8 cellular contexts compared by ENCODE assay signal in the genomic region with DNA sequence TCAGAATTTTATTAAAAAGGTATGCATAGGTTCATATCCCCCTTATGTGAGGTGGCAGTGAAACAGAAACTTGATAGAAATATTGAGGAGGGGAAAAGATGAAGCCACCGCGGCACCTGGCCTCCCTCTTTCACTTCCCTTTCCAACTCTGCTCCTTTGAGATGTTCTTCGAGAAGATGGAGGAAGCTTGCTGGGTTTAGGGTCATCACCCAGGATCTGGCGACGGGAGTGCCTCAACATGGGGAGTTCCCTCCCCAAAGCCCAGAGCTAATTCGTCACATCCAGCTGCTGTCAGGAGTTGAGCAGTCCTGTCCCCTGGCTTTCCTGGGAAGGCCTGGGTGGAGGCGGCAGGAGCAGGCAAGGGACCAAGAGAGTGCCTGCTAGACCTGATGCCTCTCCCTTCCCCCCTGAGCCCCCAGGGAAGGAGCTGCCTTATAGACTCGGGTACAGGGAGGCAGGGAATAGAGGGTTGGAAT. TPM values are rescaled to one million over a fixed set of nuclear protein-coding genes. Genes with fewer than 3 reads are reported as not detected.
A peak's percentile ranks its signal among the peaks of the same experiment; 100 is the strongest.
DNase-seq lines count a peak whose midpoint lies in the region; ATAC-seq lines count a peak whose summit lies in the region.

No MANE protein-coding gene starts in this region.

- H3K9me3 Mint-ChIP-seq in activated CD8-positive, alpha-beta memory T cell treated with anti-CD3 and anti-CD28 coated beads, Interleukin-2, amount 10 ng/mL, durations not matched to agents 7 days and 5 days (ENCODE audit: low read depth) = no peaks in the 10 kb centered on the region
- H3K9me3 Mint-ChIP-seq in activated CD4-positive, alpha-beta memory T cell treated with anti-CD3 and anti-CD28 coated beads for 36 hours = no peaks in the 10 kb centered on the region

- H3K4me3 ChIP-seq in muscle layer of duodenum (ENCODE audit: low read depth in 1 of 2, low read length in 2 of 2) = no peak overlapping the region

- intact Hi-C loops in activated CD4-positive, alpha-beta memory T cell treated with anti-CD3 and anti-CD28 coated beads for 36 hours (cut with micrococcal nuclease) = loop anchor here (1.0 to 5.0 kb wide), 3 partner anchors 30 to 340 kb away; partner anchors contain the start of genes CAGE1, RIOK1 and RREB1

- no peak for DNase-seq in activated CD8-positive, alpha-beta memory T cell treated with anti-CD3 and anti-CD28 coated beads, Interleukin-2, amount 10 ng/mL, durations not matched to agents 7 days and 5 days
- no peak for DNase-seq in activated CD8-positive, alpha-beta memory T cell treated with anti-CD3 and anti-CD28 coated beads for 24 hours
- peak; percentile 26 for DNase-seq in activated CD4-positive, alpha-beta memory T cell treated with anti-CD3 and anti-CD28 coated beads for 36 hours
- no peak for DNase-seq in UCSD-AML1 (lab: John Stamatoyannopoulos, UW; ENCODE audit: unreplicated experiment)
- DNase-seq in NCI-H1417 treated with DMSO at 0.1 percent for 48 hours (lab: John Stamatoyannopoulos, UW) = no peak
- DNase-seq in stimulated activated CD8-positive, alpha-beta memory T cell treated with anti-CD3 and anti-CD28 coated beads, Interleukin-4, amount 100 ng/mL, for 48 hours = no peak

- no peak for ATAC-seq in activated CD8-positive, alpha-beta memory T cell treated with anti-CD3 and anti-CD28 coated beads, Interleukin-2, amount 10 ng/mL, durations not matched to agents 7 days and 5 days
- ATAC-seq in HG03060 (IDR thresholded peaks at IDR 0.05; ENCODE audit: low read depth, unreplicated experiment) = peak; percentile 22

- CTCF ChIA-PET in activated CD8-positive, alpha-beta memory T cell treated with anti-CD3 and anti-CD28 coated beads, Interleukin-2, amount 10 ng/mL, durations not matched to agents 7 days and 5 days (lab: Charles Lee) = interaction anchor here (0.6 to 4.1 kb wide), 4 partner anchors 20 to 92 kb away, joined by 3 to 28 read pairs (median 3); partner anchors contain the start of gene RREB1
- CTCF ChIA-PET in activated CD4-positive, alpha-beta memory T cell treated with anti-CD3 and anti-CD28 coated beads for 36 hours (lab: Charles Lee) = interaction anchor here (1.3 to 1.7 kb wide), 2 partner anchors 8 to 50 kb away, joined by 5 to 6 read pairs; no protein-coding TSS in a partner anchor

- no peaks in the 10 kb centered on the region for H3K27me3 Mint-ChIP-seq in activated CD8-positive, alpha-beta memory T cell treated with anti-CD3 and anti-CD28 coated beads, Interleukin-2, amount 10 ng/mL, durations not matched to agents 7 days and 5 days
- no peaks in the 10 kb centered on the region for H3K27me3 Mint-ChIP-seq in activated CD4-positive, alpha-beta memory T cell treated with anti-CD3 and anti-CD28 coated beads for 36 hours

- peak overlapping the region; percentile 60 for H3K4me3 Mint-ChIP-seq in activated CD8-positive, alpha-beta memory T cell treated with anti-CD3 and anti-CD28 coated beads, Interleukin-2, amount 10 ng/mL, durations not matched to agents 7 days and 5 days
- H3K4me3 Mint-ChIP-seq in activated CD4-positive, alpha-beta memory T cell treated with anti-CD3 and anti-CD28 coated beads for 36 hours = peak overlapping the region; percentile 68

- peaks cover 13 to 17% of the 10 kb centered on the region in 2 donors for H3K4me1 ChIP-seq in muscle layer of duodenum (ENCODE audit: control insufficient read depth in 1 of 2, insufficient read depth in 2 of 2, low read length in 2 of 2)

- peak overlapping the region; percentile 92 for H3K27ac Mint-ChIP-seq in activated CD8-positive, alpha-beta memory T cell treated with anti-CD3 and anti-CD28 coated beads, Interleukin-2, amount 10 ng/mL, durations not matched to agents 7 days and 5 days
- H3K27ac Mint-ChIP-seq in activated CD4-positive, alpha-beta memory T cell treated with anti-CD3 and anti-CD28 coated beads for 36 hours = peak overlapping the region; percentile 86

- H3K9me3 ChIP-seq in muscle layer of duodenum (ENCODE audit: control insufficient read depth in 1 of 2, low read length in 2 of 2) = no peaks in the 10 kb centered on the region

- no peaks in the 10 kb centered on the region for H3K36me3 ChIP-seq in muscle layer of duodenum (ENCODE audit: control insufficient read depth in 1 of 2, insufficient read depth in 2 of 2, low read length in 2 of 2)

- no peaks in the 10 kb centered on the region for H3K27me3 ChIP-seq in muscle layer of duodenum (ENCODE audit: low read depth, low read length)

- H3K36me3 Mint-ChIP-seq in activated CD8-positive, alpha-beta memory T cell treated with anti-CD3 and anti-CD28 coated beads, Interleukin-2, amount 10 ng/mL, durations not matched to agents 7 days and 5 days = peaks cover 7% of the 10 kb centered on the region
- H3K36me3 Mint-ChIP-seq in activated CD4-positive, alpha-beta memory T cell treated with anti-CD3 and anti-CD28 coated beads for 36 hours = no peaks in the 10 kb centered on the region

- H3K4me1 Mint-ChIP-seq in activated CD8-positive, alpha-beta memory T cell treated with anti-CD3 and anti-CD28 coated beads, Interleukin-2, amount 10 ng/mL, durations not matched to agents 7 days and 5 days = peaks cover 74% of the 10 kb centered on the region
- peaks cover 75% of the 10 kb centered on the region for H3K4me1 Mint-ChIP-seq in activated CD4-positive, alpha-beta memory T cell treated with anti-CD3 and anti-CD28 coated beads for 36 hours (ENCODE audit: low read depth)

- peak overlapping the region; percentile 62 for H3K27ac ChIP-seq in muscle layer of duodenum (ENCODE audit: low read length)

- POLR2A ChIA-PET in activated CD4-positive, alpha-beta memory T cell treated with anti-CD3 and anti-CD28 coated beads for 36 hours (lab: Charles Lee) = interaction anchor here (1.5 to 4.0 kb wide), 3 partner anchors 8 to 28 kb away, joined by 6 to 36 read pairs (median 8); partner anchors contain the start of gene RREB1

RNA-seq across cellular contexts. Expression of gene RREB1, which starts 29.1 kb away (rescaled TPM):
- total RNA-seq in activated CD8-positive, alpha-beta memory T cell treated with anti-CD3 and anti-CD28 coated beads, Interleukin-2, amount 10 ng/mL, durations not matched to agents 7 days and 5 days = 10 to 100 TPM; 20.6 to 24.6 TPM
- 10 to 100 TPM; 13.0 to 13.5 TPM for total RNA-seq in activated CD4-positive, alpha-beta memory T cell treated with anti-CD3 and anti-CD28 coated beads for 36 hours
